In genomic region chr13:99041788-99042187, GRCh38 we compare ENCODE assay signal across 12 cellular contexts.
A peak's percentile ranks its signal among the peaks of the same experiment; 100 is the strongest.
DNase-seq lines count a peak whose midpoint lies in the region; ATAC-seq lines count a peak whose summit lies in the region.
"Had no signal": no experiment of that assay in that cellular context is flagged by ENCODE, and none has a peak within 500 bp of the region (broad histone marks: within the 10 kb centered on the region; RNA-seq: fewer than 3 reads in every experiment).

No MANE protein-coding gene starts in this region.

- no peak for DNase-seq in activated T-cell treated with anti-CD3 and anti-CD28 coated beads, Interleukin-2, amount 50 U/mL, for 72 hours
- no peak for DNase-seq in activated T-cell treated with anti-CD3 and anti-CD28 coated beads, Interleukin-2, amount 50 U/mL, for 48 hours
- no peak for DNase-seq in stimulated activated naive B cell treated with anti-CD40 and anti-IgM and Interleukin-4, amounts not matched to agents 10 μg/mL and 1 μg/mL and 100 μg/mL, for 72 hours
- DNase-seq in NCI-H748 (lab: John Stamatoyannopoulos, UW; ENCODE audit: unreplicated experiment) (no peak), NOMO-1 treated with dmso at 0.1 percent for 144 hours (lab: John Stamatoyannopoulos, UW; ENCODE audit: unreplicated experiment) (no peak), T-helper 1 cell (no peak)
- DNase-seq: effector memory CD8-positive, alpha-beta T cell; NCI-H69; SIG-M5 had no signal

- H3K27ac Mint-ChIP-seq in activated T-cell treated with anti-CD3 and anti-CD28 coated beads, Interleukin-2, amount 50 U/mL, for 72 hours: peak overlapping the region; percentile 12
- no peak overlapping the region for H3K27ac Mint-ChIP-seq in stimulated activated naive B cell treated with anti-CD40 and anti-IgM and Interleukin-4, amounts not matched to agents 10 μg/mL and 1 μg/mL and 100 μg/mL, for 72 hours

- peaks cover 77% of the 10 kb centered on the region for H3K4me1 Mint-ChIP-seq in activated T-cell treated with anti-CD3 and anti-CD28 coated beads, Interleukin-2, amount 50 U/mL, for 72 hours (ENCODE audit: low read depth)
- peaks cover 21 to 30% of the 10 kb centered on the region in 2 donors for H3K4me1 Mint-ChIP-seq in stimulated activated naive B cell treated with anti-CD40 and anti-IgM and Interleukin-4, amounts not matched to agents 10 μg/mL and 1 μg/mL and 100 μg/mL, for 72 hours
- H3K4me1 Mint-ChIP-seq: neural crest cell had no signal

- ATAC-seq in activated T-cell treated with anti-CD3 and anti-CD28 coated beads, Interleukin-2, amount 50 U/mL, for 72 hours (replicated peaks in 1 of 2): peak in 1 of 2 donors; percentile 13
- peak; percentile 46 for ATAC-seq in HG02642 (IDR thresholded peaks at IDR 0.05; ENCODE audit: poor library complexity, unreplicated experiment)
- peak; percentile 32 for ATAC-seq in HG03457 (IDR thresholded peaks at IDR 0.05; ENCODE audit: unreplicated experiment)
- ATAC-seq in stimulated activated naive B cell treated with anti-CD40 and anti-IgM and Interleukin-4, amounts not matched to agents 10 μg/mL and 1 μg/mL and 100 μg/mL, for 72 hours (replicated peaks): peak; percentile 29 to 36
- ATAC-seq: effector memory CD8-positive, alpha-beta T cell had no signal

- H3K27me3 Mint-ChIP-seq in activated T-cell treated with anti-CD3 and anti-CD28 coated beads, Interleukin-2, amount 50 U/mL, for 72 hours (ENCODE audit: low read depth): no peaks in the 10 kb centered on the region
- peaks cover 31 to 48% of the 10 kb centered on the region in 2 donors for H3K27me3 Mint-ChIP-seq in stimulated activated naive B cell treated with anti-CD40 and anti-IgM and Interleukin-4, amounts not matched to agents 10 μg/mL and 1 μg/mL and 100 μg/mL, for 72 hours
- H3K27me3 Mint-ChIP-seq: effector memory CD8-positive, alpha-beta T cell had no signal

- peak overlapping the region in 1 of 2 donors; percentile 34 for H3K4me3 Mint-ChIP-seq in activated T-cell treated with anti-CD3 and anti-CD28 coated beads, Interleukin-2, amount 50 U/mL, for 72 hours
- H3K4me3 Mint-ChIP-seq in stimulated activated naive B cell treated with anti-CD40 and anti-IgM and Interleukin-4, amounts not matched to agents 10 μg/mL and 1 μg/mL and 100 μg/mL, for 72 hours: no peak overlapping the region
- H3K4me3 Mint-ChIP-seq: neural crest cell had no signal

- H3K9me3 Mint-ChIP-seq in activated T-cell treated with anti-CD3 and anti-CD28 coated beads, Interleukin-2, amount 50 U/mL, for 72 hours: no peaks in the 10 kb centered on the region
- no peaks in the 10 kb centered on the region for H3K9me3 Mint-ChIP-seq in stimulated activated naive B cell treated with anti-CD40 and anti-IgM and Interleukin-4, amounts not matched to agents 10 μg/mL and 1 μg/mL and 100 μg/mL, for 72 hours
- H3K9me3 Mint-ChIP-seq: effector memory CD8-positive, alpha-beta T cell; neural crest cell had no signal

- no peaks in the 10 kb centered on the region for H3K36me3 Mint-ChIP-seq in activated T-cell treated with anti-CD3 and anti-CD28 coated beads, Interleukin-2, amount 50 U/mL, for 72 hours (ENCODE audit: insufficient read depth in 2 of 2)
- H3K36me3 Mint-ChIP-seq in stimulated activated naive B cell treated with anti-CD40 and anti-IgM and Interleukin-4, amounts not matched to agents 10 μg/mL and 1 μg/mL and 100 μg/mL, for 72 hours: no peaks in the 10 kb centered on the region
